Comparison of ENCODE assay signal across 20 cellular contexts in genomic region chr13:108154421-108154858, GRCh38.
DNase-seq lines count a peak whose midpoint lies in the region; ATAC-seq, FAIRE-seq and TF ChIP-seq lines count a peak whose summit lies in the region.
"Had no signal": no experiment of that assay in that cellular context is flagged by ENCODE, and none has a peak within 500 bp of the region (broad histone marks: within the 10 kb centered on the region; RNA-seq: fewer than 3 reads in every experiment).

No MANE protein-coding gene starts in this region.

- TF ChIP-seq CTCF in pancreas (IDR thresholded peaks at IDR 0.05): no peak

- intact Hi-C loops in left colon (cut with DNase I, micrococcal nuclease) (loop anchor here in 1 of 2 donors (10.0 kb wide), 1 partner anchor 940 kb away; no protein-coding TSS in a partner anchor), pancreas (cut with DNase I) (loop anchor here in 2 of 3 donors (5.0 to 10.0 kb wide), 2 partner anchors 940 to 942 kb away; no protein-coding TSS in a partner anchor)

- FAIRE-seq in pancreas (lab: Jason Lieb, UNC): no peak

- 16 to 21% methylated on average over 1 of the region's 1 CpG for WGBS in pancreas, 2 donors

- no peaks in the 10 kb centered on the region for H3K36me3 Mint-ChIP-seq in naive thymus-derived CD8-positive, alpha-beta T cell

- no peak overlapping the region for H3K4me3 ChIP-seq in pancreas

- peaks cover 3 to 21% (median 8%) of the 10 kb centered on the region in 5 donors for H3K27me3 Mint-ChIP-seq in naive thymus-derived CD8-positive, alpha-beta T cell

- no peaks in the 10 kb centered on the region for H3K36me3 ChIP-seq in pancreas
- H3K36me3 ChIP-seq: WERI-Rb-1 had no signal

- no peaks in the 10 kb centered on the region for H3K9me3 ChIP-seq in pancreas

- no peak overlapping the region for H3K27ac Mint-ChIP-seq in naive thymus-derived CD8-positive, alpha-beta T cell
- H3K27ac Mint-ChIP-seq: activated CD8-positive, alpha-beta T cell treated with anti-CD3 and anti-CD28 coated beads for 36 hours; activated naive CD8-positive, alpha-beta T cell treated with anti-CD3 and anti-CD28 coated beads, Interleukin-2, amount 50 U/mL, for 24 hours; activated T-helper 1 cell treated with anti-CD3 and anti-CD28 coated beads, Interleukin-12 subunit alpha, Interleukin-12 subunit beta, Interleukin-2, Interleukin-4 antibody, amounts not matched to agents 30 ng/mL and 10 ng/mL and 1 ng/mL, durations not matched to agents 14 hours and 24 hours and 36 hours; H9; T-helper 1 cell treated with Interleukin-12 subunit alpha and Interleukin-12 subunit beta and Interleukin-4 antibody, amounts not matched to agents 30 μg/mL and 1 μg/mL, for 36 hours had no signal

- peaks cover 0 to 2% (median 0%) of the 10 kb centered on the region in 9 donors for H3K9me3 Mint-ChIP-seq in naive thymus-derived CD8-positive, alpha-beta T cell
- H3K9me3 Mint-ChIP-seq: activated CD8-positive, alpha-beta T cell treated with anti-CD3 and anti-CD28 coated beads for 36 hours; activated naive CD8-positive, alpha-beta T cell treated with anti-CD3 and anti-CD28 coated beads, Interleukin-2, amount 50 U/mL, for 24 hours; activated T-helper 1 cell treated with anti-CD3 and anti-CD28 coated beads, Interleukin-12 subunit alpha, Interleukin-12 subunit beta, Interleukin-2, Interleukin-4 antibody, amounts not matched to agents 30 ng/mL and 10 ng/mL and 1 ng/mL, durations not matched to agents 14 hours and 24 hours and 36 hours; T-helper 1 cell treated with Interleukin-12 subunit alpha and Interleukin-12 subunit beta and Interleukin-4 antibody, amounts not matched to agents 30 μg/mL and 1 μg/mL, for 36 hours had no signal

- peaks cover 9 to 20% (median 14%) of the 10 kb centered on the region in 3 donors for H3K4me1 ChIP-seq in pancreas

- POLR2A ChIA-PET in naive thymus-derived CD8-positive, alpha-beta T cell (lab: Charles Lee): no interaction called here

- H3K4me3 Mint-ChIP-seq in naive thymus-derived CD8-positive, alpha-beta T cell: no peak overlapping the region
- H3K4me3 Mint-ChIP-seq: activated CD8-positive, alpha-beta T cell treated with anti-CD3 and anti-CD28 coated beads for 36 hours; activated naive CD8-positive, alpha-beta T cell treated with anti-CD3 and anti-CD28 coated beads, Interleukin-2, amount 50 U/mL, for 24 hours; activated T-helper 1 cell treated with anti-CD3 and anti-CD28 coated beads, Interleukin-12 subunit alpha, Interleukin-12 subunit beta, Interleukin-2, Interleukin-4 antibody, amounts not matched to agents 30 ng/mL and 10 ng/mL and 1 ng/mL, durations not matched to agents 14 hours and 24 hours and 36 hours; H9; neural crest cell; T-helper 1 cell treated with Interleukin-12 subunit alpha and Interleukin-12 subunit beta and Interleukin-4 antibody, amounts not matched to agents 30 μg/mL and 1 μg/mL, for 36 hours had no signal

- peak overlapping the region; percentile 10 to 65 (median 48) for H3K27ac ChIP-seq in pancreas
- H3K27ac ChIP-seq: WERI-Rb-1 had no signal

- H3K27me3 ChIP-seq in pancreas: no peaks in the 10 kb centered on the region

- DNase-seq in DMS53 treated with DMSO at 0.1 percent for 48 hours (lab: John Stamatoyannopoulos, UW; ENCODE audit: unreplicated experiment) (peak; percentile 26), NCI-H510A (lab: John Stamatoyannopoulos, UW) (peak; percentile 69), left colon (peak; percentile 40 to 69), pancreas (peak in 3 of 6 donors; percentile 36 to 55 (median 46)), OCI-M1 (lab: John Stamatoyannopoulos, UW) (no peak)
- no peak for DNase-seq in naive thymus-derived CD8-positive, alpha-beta T cell
- DNase-seq: activated CD8-positive, alpha-beta T cell treated with anti-CD3 and anti-CD28 coated beads for 36 hours; activated naive CD8-positive, alpha-beta T cell treated with anti-CD3 and anti-CD28 coated beads, Interleukin-2, amount 50 U/mL, for 24 hours; foreskin fibroblast; H9; left ventricle myocardium superior; NCI-H1694; NK-92 treated with Interleukin-12 subunit alpha and Interleukin-12 subunit beta, amount 100 ng/mL, for 24 hours; retina; WERI-Rb-1 had no signal

- ATAC-seq in left colon (peak; percentile 99), pancreas (peak; percentile 91 to 97 (median 96)), GM18502 (IDR thresholded peaks at IDR 0.05; ENCODE audit: poor library complexity, unreplicated experiment) (no peak), HG02610 (IDR thresholded peaks at IDR 0.05; ENCODE audit: unreplicated experiment) (no peak)
- ATAC-seq in naive thymus-derived CD8-positive, alpha-beta T cell: no peak
- ATAC-seq: activated CD8-positive, alpha-beta T cell treated with anti-CD3 and anti-CD28 coated beads for 36 hours; activated naive CD8-positive, alpha-beta T cell treated with anti-CD3 and anti-CD28 coated beads, Interleukin-2, amount 50 U/mL, for 24 hours; left ventricle myocardium superior had no signal

- H3K4me1 Mint-ChIP-seq in naive thymus-derived CD8-positive, alpha-beta T cell: no peaks in the 10 kb centered on the region
- H3K4me1 Mint-ChIP-seq: neural crest cell had no signal

Comparison
In these comparisons a context has a peak if more than half of its experiments do, and no peak if none do; other contexts are left out.
1. DNase-seq: peak in DMS53 treated with DMSO at 0.1 percent for 48 hours (single experiment), NCI-H510A (single experiment) and left colon (2 of 2); none in naive thymus-derived CD8-positive, alpha-beta T cell (0 of 10) and OCI-M1 (single experiment).
2. ATAC-seq: peak in left colon (single experiment) and pancreas (4 of 4); none in GM18502 (single experiment), naive thymus-derived CD8-positive, alpha-beta T cell (0 of 2) and HG02610 (single experiment).